ENCODE assay signal across 16 cellular contexts in the genomic region with DNA sequence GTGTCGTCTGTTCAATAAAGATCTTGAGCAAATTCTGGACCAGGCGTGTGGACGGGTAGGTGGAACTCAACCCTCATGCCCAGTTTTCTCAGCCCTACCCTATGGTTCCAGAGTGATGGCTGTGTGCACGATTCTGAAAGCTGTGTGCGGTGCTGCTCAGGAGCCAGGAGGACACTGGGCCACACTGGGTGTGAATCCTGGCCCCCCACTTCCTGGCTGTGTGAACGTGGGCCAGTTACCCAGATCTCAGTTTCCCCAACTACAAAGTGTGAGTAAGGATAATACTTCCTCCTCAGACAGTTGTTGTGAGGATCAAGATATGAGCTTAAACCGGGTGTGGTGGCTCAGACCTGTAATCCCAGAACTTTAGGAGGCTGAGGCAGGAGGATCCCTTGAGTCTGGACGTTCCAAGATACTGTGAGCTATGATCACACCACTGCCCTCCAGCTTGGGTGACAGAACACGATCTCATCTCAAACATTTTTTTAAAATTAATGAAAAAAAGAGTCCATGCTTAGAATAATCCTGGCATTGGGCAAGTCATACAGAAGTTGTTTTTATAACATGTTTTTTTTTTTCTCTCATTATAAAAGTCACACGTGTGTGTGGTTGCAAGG. TPM values are rescaled to one million over a fixed set of nuclear protein-coding genes. Genes with fewer than 3 reads are reported as not detected.
DNase-seq lines count a peak whose midpoint lies in the region; ATAC-seq and TF ChIP-seq lines count a peak whose summit lies in the region.
"Had no signal": no experiment of that assay in that cellular context is flagged by ENCODE, and none has a peak within 500 bp of the region (broad histone marks: within the 10 kb centered on the region; RNA-seq: fewer than 3 reads in every experiment).

No MANE protein-coding gene starts in this region.

- H2BK5ac ChIP-seq in neuronal stem cell (ENCODE audit: low read length) = no peak overlapping the region

- H3K9me3 ChIP-seq in GM23248 (ENCODE audit: low read depth) (no peaks in the 10 kb centered on the region), colonic mucosa (no peaks in the 10 kb centered on the region), neuronal stem cell (replicated peaks in 1 of 2; ENCODE audit: control insufficient read depth in 2 of 2, insufficient read depth in 1 of 2, low read depth in 1 of 2, low read length in 2 of 2) (no peaks in the 10 kb centered on the region)

- H4K8ac ChIP-seq in neuronal stem cell (ENCODE audit: low read depth, low read length) = no peak overlapping the region

- no peak overlapping the region for H2BK120ac ChIP-seq in neuronal stem cell (ENCODE audit: low read depth, low read length)

- no peak for TF ChIP-seq CTCF in colonic mucosa (IDR thresholded peaks at IDR 0.05)

- H3K18ac ChIP-seq in neuronal stem cell (ENCODE audit: low read length) = peak overlapping the region; percentile 88

- H3K4me3 Mint-ChIP-seq in stimulated activated naive B cell treated with anti-CD40 and anti-IgM and Interleukin-4, amounts not matched to agents 10 μg/mL and 1 μg/mL and 100 μg/mL, for 72 hours = no peak overlapping the region
- H3K4me3 Mint-ChIP-seq: stimulated activated naive CD8-positive, alpha-beta T cell treated with anti-CD3 and anti-CD28 coated beads, Interleukin-15, Interleukin-2, amounts not matched to agents 100 ng/mL and 50 ng/mL, for 24 hours had no signal

- no peak overlapping the region for H2BK12ac ChIP-seq in neuronal stem cell (ENCODE audit: low read length)

- peaks cover 23 to 24% of the 10 kb centered on the region in 2 donors for H3K4me1 Mint-ChIP-seq in stimulated activated naive B cell treated with anti-CD40 and anti-IgM and Interleukin-4, amounts not matched to agents 10 μg/mL and 1 μg/mL and 100 μg/mL, for 72 hours

- H3K27me3 ChIP-seq in GM23248 (replicated peaks; ENCODE audit: insufficient read depth) = no peaks in the 10 kb centered on the region
- no peaks in the 10 kb centered on the region for H3K27me3 ChIP-seq in colonic mucosa
- peaks cover 0 to 4% (median 1%) of the 10 kb centered on the region in 3 experiments for H3K27me3 ChIP-seq in neuronal stem cell (ENCODE audit: control insufficient read depth in 3 of 3, insufficient read depth in 3 of 3, low read depth in 1 of 3, low read length in 3 of 3)

- no peaks in the 10 kb centered on the region for H3K79me1 ChIP-seq in neuronal stem cell (ENCODE audit: low read depth, low read length)

- ATAC-seq in GM19324 (IDR thresholded peaks at IDR 0.05; ENCODE audit: low FRiP score, unreplicated experiment) = no peak
- ATAC-seq in stimulated activated naive CD8-positive, alpha-beta T cell treated with anti-CD3 and anti-CD28 coated beads, Interleukin-15, Interleukin-2, amounts not matched to agents 100 U/mL and 50 U/mL, for 24 hours = no peak
- ATAC-seq in stimulated activated naive B cell treated with anti-CD40 and anti-IgM and Interleukin-4, amounts not matched to agents 10 μg/mL and 1 μg/mL and 100 μg/mL, for 72 hours (replicated peaks) = no peak

- in situ Hi-C loops in GM23248 (cut with MboI) = no loop called here

- H3K4ac ChIP-seq in neuronal stem cell (ENCODE audit: low read length) = peak overlapping the region; percentile 17

- H3K27ac Mint-ChIP-seq in stimulated activated naive B cell treated with anti-CD40 and anti-IgM and Interleukin-4, amounts not matched to agents 10 μg/mL and 1 μg/mL and 100 μg/mL, for 72 hours = no peak overlapping the region
- H3K27ac Mint-ChIP-seq: stimulated activated naive CD8-positive, alpha-beta T cell treated with anti-CD3 and anti-CD28 coated beads, Interleukin-15, Interleukin-2, amounts not matched to agents 100 ng/mL and 50 ng/mL, for 24 hours had no signal

- H3K4me1 ChIP-seq in GM23248 (ENCODE audit: insufficient read depth) (peaks cover 26% of the 10 kb centered on the region), colonic mucosa (peaks cover 20% of the 10 kb centered on the region), neuronal stem cell (ENCODE audit: control insufficient read depth in 2 of 2, insufficient read depth in 1 of 2, low read depth in 1 of 2, low read length in 2 of 2) (peaks cover 17 to 39% of the 10 kb centered on the region in 2 donors)

- H2BK15ac ChIP-seq in neuronal stem cell (ENCODE audit: low read length) = peak overlapping the region; percentile 42

- peak overlapping the region; percentile 56 for H4K91ac ChIP-seq in neuronal stem cell (ENCODE audit: low read depth, low read length, poor library complexity)

- H3K79me2 ChIP-seq in GM23248 (ENCODE audit: insufficient read depth) = no peaks in the 10 kb centered on the region

- intact Hi-C loops in colonic mucosa (cut with DNase I) = no loop called here

- no peaks in the 10 kb centered on the region for H3K9me2 ChIP-seq in GM23248 (ENCODE audit: insufficient read depth)

- H3F3A ChIP-seq in GM23248 (ENCODE audit: insufficient read depth) = peaks cover 12% of the 10 kb centered on the region; the same call in 1 of the 2 replicates

- H2AFZ ChIP-seq in GM23248 (no peak overlapping the region), neuronal stem cell (ENCODE audit: low read length) (no peak overlapping the region)

- no peaks in the 10 kb centered on the region for H4K20me1 ChIP-seq in GM23248 (ENCODE audit: insufficient read depth)

- no peaks in the 10 kb centered on the region for H3K36me3 Mint-ChIP-seq in stimulated activated naive B cell treated with anti-CD40 and anti-IgM and Interleukin-4, amounts not matched to agents 10 μg/mL and 1 μg/mL and 100 μg/mL, for 72 hours

- H3K4me2 ChIP-seq in GM23248 (ENCODE audit: unreplicated experiment) (no peak overlapping the region), neuronal stem cell (ENCODE audit: insufficient read depth, low read length, poor library complexity, severe bottlenecking) (no peak overlapping the region)

- H3K36me3 ChIP-seq in GM23248 (ENCODE audit: low read depth) (no peaks in the 10 kb centered on the region), colonic mucosa (no peaks in the 10 kb centered on the region), neuronal stem cell (replicated peaks in 1 of 2; ENCODE audit: control insufficient read depth in 2 of 2, insufficient read depth in 2 of 2, low read length in 2 of 2) (no peaks in the 10 kb centered on the region)

- H3K9me3 Mint-ChIP-seq in stimulated activated naive B cell treated with anti-CD40 and anti-IgM and Interleukin-4, amounts not matched to agents 10 μg/mL and 1 μg/mL and 100 μg/mL, for 72 hours = no peaks in the 10 kb centered on the region
- H3K9me3 Mint-ChIP-seq: stimulated activated naive CD8-positive, alpha-beta T cell treated with anti-CD3 and anti-CD28 coated beads, Interleukin-15, Interleukin-2, amounts not matched to agents 100 ng/mL and 50 ng/mL, for 24 hours had no signal

- peak overlapping the region; percentile 47 for H2AK5ac ChIP-seq in neuronal stem cell (ENCODE audit: low read depth, low read length)

- no peaks in the 10 kb centered on the region for H3K27me3 Mint-ChIP-seq in stimulated activated naive B cell treated with anti-CD40 and anti-IgM and Interleukin-4, amounts not matched to agents 10 μg/mL and 1 μg/mL and 100 μg/mL, for 72 hours
- H3K27me3 Mint-ChIP-seq: stimulated activated naive CD8-positive, alpha-beta T cell treated with anti-CD3 and anti-CD28 coated beads, Interleukin-15, Interleukin-2, amounts not matched to agents 100 ng/mL and 50 ng/mL, for 24 hours had no signal

- no peak overlapping the region for H3K14ac ChIP-seq in neuronal stem cell (ENCODE audit: low read length)

- no peak overlapping the region for H3K23ac ChIP-seq in neuronal stem cell (ENCODE audit: low read depth, low read length, poor library complexity)

- WGBS in GM23248 (ENCODE audit: low coverage in 1 of 2, low lambda C conversion rate in 2 of 2, missing lambda C conversion rate in 2 of 2), 2 experiments = 59 to 61% methylated on average over 10 of the region's 10 CpGs
- no CpG with 5 or more reads among the region's 10 CpGs for WGBS in neuronal stem cell (ENCODE audit: extremely low coverage in 2 of 2, insufficient read length in 2 of 2, insufficient replicate concordance in 1 of 2), 2 donors

- H3K27ac ChIP-seq in GM23248 = peak overlapping the region; percentile 34
- H3K27ac ChIP-seq in colonic mucosa = peak overlapping the region; percentile 26
- no peak overlapping the region for H3K27ac ChIP-seq in neuronal stem cell (replicated peaks; ENCODE audit: low read length)

- DNase-seq in GM23248 = no peak
- DNase-seq in colonic mucosa = no peak
- no peak for DNase-seq in neuronal stem cell (ENCODE audit: low spot score)
- no peak for DNase-seq in stimulated activated naive CD8-positive, alpha-beta T cell treated with anti-CD3 and anti-CD28 coated beads, Interleukin-15, Interleukin-2, amounts not matched to agents 100 U/mL and 50 U/mL, for 24 hours
- DNase-seq in stimulated activated naive B cell treated with anti-CD40 and anti-IgM and Interleukin-4, amounts not matched to agents 10 μg/mL and 1 μg/mL and 100 μg/mL, for 72 hours = no peak
- DNase-seq: activated CD4-positive, alpha-beta T cell treated with anti-CD3 and anti-CD28 coated beads for 1 hour; activated naive CD4-positive, alpha-beta T cell treated with Interleukin-2 at 50 U/mL for 16 hours; NCI-H774; occipital lobe had no signal

- H3K4me3 ChIP-seq in GM23248 (no peak overlapping the region), colonic mucosa (no peak overlapping the region), neuronal stem cell (ENCODE audit: low read length in 2 of 2) (no peak overlapping the region)
- H3K4me3 ChIP-seq: skin epidermis had no signal

- no peak overlapping the region for H3K9ac ChIP-seq in GM23248
- peak overlapping the region in 1 of 2 donors; percentile 66 for H3K9ac ChIP-seq in colonic mucosa (ENCODE audit: low read depth in 2 of 2, low read length in 2 of 2)
- H3K9ac ChIP-seq in neuronal stem cell (ENCODE audit: low read depth, low read length, poor library complexity) = no peak overlapping the region

RNA-seq across cellular contexts. Expression of gene MPRIP, which starts 14.7 kb away (rescaled TPM):
- total RNA-seq in GM23248 (2014; rRNA removed; shearing (Covaris generic)) = 292 TPM in 2 replicates
- polyA plus RNA-seq in GM23248 (2016; fragmentation: Nextera tagmentation; extraction: Ambion mirVana) = 68.4 and 73.5 TPM in 2 replicates
- total RNA-seq in colonic mucosa = 100 to 1,000 TPM; 146 to 211 TPM
- polyA plus RNA-seq in neuronal stem cell (2013, experiment 1 of 2) = 67.7 TPM
- 72.4 TPM for polyA plus RNA-seq in neuronal stem cell (2013, experiment 2 of 2)

RNA-seq across cellular contexts. Expression of gene TNFRSF13B, which starts 55.6 kb away (rescaled TPM):
- not detected in 2 replicates for total RNA-seq in GM23248 (2014; rRNA removed; shearing (Covaris generic))
- not detected in 2 replicates for polyA plus RNA-seq in GM23248 (2016; fragmentation: Nextera tagmentation; extraction: Ambion mirVana)
- total RNA-seq in colonic mucosa = 1 to 10 TPM in 1 of 2 donors, under 1 TPM in 1; 0.42 to 1.1 TPM
- not detected for polyA plus RNA-seq in neuronal stem cell (2013, experiment 1 of 2)
- not detected for polyA plus RNA-seq in neuronal stem cell (2013, experiment 2 of 2)
- total RNA-seq: dermis microvascular lymphatic vessel endothelial cell; HT-29; M059J; occipital lobe; T-helper 2 cell treated with Interferon-gamma antibody and Interleukin-4, amounts not matched to agents 100 ng/mL and 5 ng/mL, for 36 hours had no signal
